ENCODE assay signal across 21 cellular contexts in genomic region chr2:120747281-120747680, GRCh38. TPM values are rescaled to one million over a fixed set of nuclear protein-coding genes. Genes with fewer than 3 reads are reported as not detected.
DNase-seq lines count a peak whose midpoint lies in the region; ATAC-seq and TF ChIP-seq lines count a peak whose summit lies in the region.
"Had no signal": no experiment of that assay in that cellular context is flagged by ENCODE, and none has a peak within 500 bp of the region (broad histone marks: within the 10 kb centered on the region; RNA-seq: fewer than 3 reads in every experiment).

No MANE protein-coding gene starts in this region.

- H3K4me1 ChIP-seq in colonic mucosa, result no peaks in the 10 kb centered on the region
- H3K4me1 ChIP-seq in mesenchymal stem cell (ENCODE audit: control insufficient read depth, insufficient read depth, low read depth, low read length), result peaks cover 14% of the 10 kb centered on the region
- H3K4me1 ChIP-seq in testis, result peaks cover 6% of the 10 kb centered on the region

- no peaks in the 10 kb centered on the region for H3K9me3 ChIP-seq in colonic mucosa
- no peaks in the 10 kb centered on the region for H3K9me3 ChIP-seq in mesenchymal stem cell (ENCODE audit: control insufficient read depth, low read length)
- no peaks in the 10 kb centered on the region for H3K9me3 ChIP-seq in testis
- H3K9me3 ChIP-seq: MG63 had no signal

- no peak overlapping the region for H3K27ac Mint-ChIP-seq in activated CD8-positive, alpha-beta memory T cell treated with anti-CD3 and anti-CD28 coated beads, Interleukin-2, amount 10 ng/mL, durations not matched to agents 7 days and 5 days
- H3K27ac Mint-ChIP-seq: CD8-positive, alpha-beta T cell had no signal

- peak overlapping the region; percentile 24 for H4K8ac ChIP-seq in mesenchymal stem cell (ENCODE audit: low read length)

- intact Hi-C loops in colonic mucosa (cut with DNase I), result no loop called here
- intact Hi-C loops in testis (cut with DNase I; ENCODE audit: low total_unique reads), result no loop called here

- H3K14ac ChIP-seq in mesenchymal stem cell (ENCODE audit: low read length in 2 of 2), result no peak overlapping the region

- TF ChIP-seq POLR2A in testis (IDR thresholded peaks at IDR 0.05), result no peak

- ATAC-seq in activated CD8-positive, alpha-beta memory T cell treated with anti-CD3 and anti-CD28 coated beads, Interleukin-2, amount 10 ng/mL, durations not matched to agents 7 days and 5 days, result no peak
- ATAC-seq in HG03097 (IDR thresholded peaks at IDR 0.05; ENCODE audit: low FRiP score, unreplicated experiment), result no peak
- ATAC-seq in GM18520 (IDR thresholded peaks at IDR 0.05; ENCODE audit: unreplicated experiment), result no peak
- ATAC-seq: CD8-positive, alpha-beta T cell; K562 had no signal

- no peak overlapping the region for H2AK5ac ChIP-seq in mesenchymal stem cell (ENCODE audit: low read length, severe bottlenecking)

- no peak overlapping the region for H2BK120ac ChIP-seq in mesenchymal stem cell (ENCODE audit: low read depth, low read length)

- H3K4me2 ChIP-seq in mesenchymal stem cell (ENCODE audit: low read length, poor library complexity, severe bottlenecking), result no peak overlapping the region

- no peak overlapping the region for H2BK15ac ChIP-seq in mesenchymal stem cell (ENCODE audit: low read depth, poor library complexity, severe bottlenecking)

- CTCF ChIA-PET in activated CD8-positive, alpha-beta memory T cell treated with anti-CD3 and anti-CD28 coated beads, Interleukin-2, amount 10 ng/mL, durations not matched to agents 7 days and 5 days (lab: Charles Lee), result no interaction called here

- TF ChIP-seq CTCF in colonic mucosa (IDR thresholded peaks at IDR 0.05), result no peak
- TF ChIP-seq CTCF in testis (IDR thresholded peaks at IDR 0.05), result no peak

- H3K4ac ChIP-seq in mesenchymal stem cell (ENCODE audit: low read depth in 1 of 2, low read length in 2 of 2), result no peak overlapping the region

- no peaks in the 10 kb centered on the region for H3K9me3 Mint-ChIP-seq in activated CD8-positive, alpha-beta memory T cell treated with anti-CD3 and anti-CD28 coated beads, Interleukin-2, amount 10 ng/mL, durations not matched to agents 7 days and 5 days (ENCODE audit: low read depth)
- H3K9me3 Mint-ChIP-seq: CD8-positive, alpha-beta T cell had no signal

- H3K18ac ChIP-seq in mesenchymal stem cell (ENCODE audit: low read depth in 1 of 2, low read length in 2 of 2), result peak overlapping the region in 1 of 2 experiments; percentile 1

- H2AFZ ChIP-seq in mesenchymal stem cell (ENCODE audit: low read depth, low read length), result no peak overlapping the region

- H3K27me3 Mint-ChIP-seq in activated CD8-positive, alpha-beta memory T cell treated with anti-CD3 and anti-CD28 coated beads, Interleukin-2, amount 10 ng/mL, durations not matched to agents 7 days and 5 days, result peaks cover 38% of the 10 kb centered on the region

- H3K36me3 ChIP-seq in colonic mucosa (no peaks in the 10 kb centered on the region), mesenchymal stem cell (ENCODE audit: control insufficient read depth in 1 of 2, insufficient read depth in 2 of 2, low read depth in 1 of 2, low read length in 2 of 2) (peaks cover 0 to 4% of the 10 kb centered on the region in 2 experiments), testis (ENCODE audit: low read depth, missing control alignments) (no peaks in the 10 kb centered on the region)
- H3K36me3 ChIP-seq: MG63 had no signal

- H3K27me3 ChIP-seq in colonic mucosa (peaks cover 5% of the 10 kb centered on the region), mesenchymal stem cell (ENCODE audit: control insufficient read depth in 1 of 2, insufficient read depth in 1 of 2, low read length in 2 of 2) (no peaks in the 10 kb centered on the region), testis (no peaks in the 10 kb centered on the region)
- H3K27me3 ChIP-seq: MG63 had no signal

- no peak overlapping the region for H3K4me3 Mint-ChIP-seq in activated CD8-positive, alpha-beta memory T cell treated with anti-CD3 and anti-CD28 coated beads, Interleukin-2, amount 10 ng/mL, durations not matched to agents 7 days and 5 days
- H3K4me3 Mint-ChIP-seq: CD8-positive, alpha-beta T cell had no signal

- no peak overlapping the region for H4K91ac ChIP-seq in mesenchymal stem cell (ENCODE audit: low read length)

- peak; percentile 29 for DNase-seq in activated CD8-positive, alpha-beta memory T cell treated with anti-CD3 and anti-CD28 coated beads, Interleukin-2, amount 10 ng/mL, durations not matched to agents 7 days and 5 days
- no peak for DNase-seq in activated CD8-positive, alpha-beta memory T cell treated with anti-CD3 and anti-CD28 coated beads, Interleukin-2, amount 50 U/mL, for 48 hours
- DNase-seq in colonic mucosa, result peak; percentile 7
- DNase-seq in mesenchymal stem cell, result no peak
- peak; percentile 7 for DNase-seq in testis
- no peak for DNase-seq in RKO (ENCODE audit: low spot score)
- DNase-seq: 8988T, AML-193, C1 segment of cervical spinal cord, Calu3, DMS53, EL, MG63, NCI-H1048, NCI-H1417 treated with DMSO at 0.1 percent for 48 hours, NCI-H1930, SIG-M5 had no signal

- no peak overlapping the region for H3K23ac ChIP-seq in mesenchymal stem cell (ENCODE audit: low read length in 2 of 2)

- H3K36me3 Mint-ChIP-seq in activated CD8-positive, alpha-beta memory T cell treated with anti-CD3 and anti-CD28 coated beads, Interleukin-2, amount 10 ng/mL, durations not matched to agents 7 days and 5 days, result no peaks in the 10 kb centered on the region
- H3K36me3 Mint-ChIP-seq: CD8-positive, alpha-beta T cell had no signal

- H3K9ac ChIP-seq in colonic mucosa (ENCODE audit: low read depth in 2 of 2, low read length in 2 of 2) (no peak overlapping the region), mesenchymal stem cell (ENCODE audit: low read length) (no peak overlapping the region)

- no peak overlapping the region for H2BK5ac ChIP-seq in mesenchymal stem cell (ENCODE audit: low read depth, low read length, poor library complexity, severe bottlenecking)

- H2BK12ac ChIP-seq in mesenchymal stem cell (ENCODE audit: low read length in 2 of 2), result peak overlapping the region in 1 of 2 experiments; percentile 17

- H3K4me3 ChIP-seq in colonic mucosa (no peak overlapping the region), mesenchymal stem cell (ENCODE audit: insufficient read depth in 1 of 2, low read depth in 1 of 2, low read length in 2 of 2) (no peak overlapping the region), testis (no peak overlapping the region)
- H3K4me3 ChIP-seq: K562, MG63 had no signal

- 97% methylated on average over 2 of the region's 2 CpGs for WGBS in mesenchymal stem cell
- 94 to 100% methylated on average over 2 of the region's 2 CpGs for WGBS in testis, 2 donors

- peaks cover 41% of the 10 kb centered on the region for H3K79me1 ChIP-seq in mesenchymal stem cell (replicated peaks; ENCODE audit: low read length, poor library complexity, severe bottlenecking)

- H3K4me1 Mint-ChIP-seq in activated CD8-positive, alpha-beta memory T cell treated with anti-CD3 and anti-CD28 coated beads, Interleukin-2, amount 10 ng/mL, durations not matched to agents 7 days and 5 days, result no peaks in the 10 kb centered on the region

- H3K27ac ChIP-seq in colonic mucosa (no peak overlapping the region), mesenchymal stem cell (ENCODE audit: low read length, poor library complexity, severe bottlenecking) (no peak overlapping the region), testis (no peak overlapping the region)

RNA-seq across cellular contexts. Expression of gene GLI2, which starts 11.6 kb away (rescaled TPM):
- total RNA-seq in activated CD8-positive, alpha-beta memory T cell treated with anti-CD3 and anti-CD28 coated beads, Interleukin-2, amount 10 ng/mL, durations not matched to agents 7 days and 5 days, result 1 to 10 TPM in 1 of 2 experiments, under 1 TPM in 1; 0.28 to 1.3 TPM
- total RNA-seq in colonic mucosa, result 1 to 10 TPM; 1.3 to 2.0 TPM
- polyA plus RNA-seq in mesenchymal stem cell (2013, experiment 1 of 2), result 28.9 TPM
- 29.5 TPM for polyA plus RNA-seq in mesenchymal stem cell (2013, experiment 2 of 2)
- 10 to 100 TPM; 16.5 to 21.4 TPM for total RNA-seq in testis
- polyA plus RNA-seq in testis (ENCODE audit: insufficient read depth, low read depth, low replicate concordance), result 5.1 TPM
- total RNA-seq: CD8-positive, alpha-beta T cell had no signal
- polyA plus RNA-seq: K562 had no signal

Comparison
In these comparisons a context has a peak if more than half of its experiments do, and no peak if none do; other contexts are left out.
1. DNase-seq: peak in activated CD8-positive, alpha-beta memory T cell treated with anti-CD3 and anti-CD28 coated beads, Interleukin-2, amount 10 ng/mL, durations not matched to agents 7 days and 5 days (single experiment), colonic mucosa (single experiment) and testis (single experiment); none in activated CD8-positive, alpha-beta memory T cell treated with anti-CD3 and anti-CD28 coated beads, Interleukin-2, amount 50 U/mL, for 48 hours (single experiment), mesenchymal stem cell (single experiment) and RKO (single experiment).
2. RNA of gene GLI2, which starts 11.6 kb away (total RNA-seq): 16.5 to 21.4 TPM in testis; 1.3 to 2.0 TPM in colonic mucosa and 0.28 to 1.3 TPM in activated CD8-positive, alpha-beta memory T cell treated with anti-CD3 and anti-CD28 coated beads, Interleukin-2, amount 10 ng/mL, durations not matched to agents 7 days and 5 days; every median in the first group is over 4 times any median in the second.